ENCODE assay signal across 1 cellular context in the genomic region with DNA sequence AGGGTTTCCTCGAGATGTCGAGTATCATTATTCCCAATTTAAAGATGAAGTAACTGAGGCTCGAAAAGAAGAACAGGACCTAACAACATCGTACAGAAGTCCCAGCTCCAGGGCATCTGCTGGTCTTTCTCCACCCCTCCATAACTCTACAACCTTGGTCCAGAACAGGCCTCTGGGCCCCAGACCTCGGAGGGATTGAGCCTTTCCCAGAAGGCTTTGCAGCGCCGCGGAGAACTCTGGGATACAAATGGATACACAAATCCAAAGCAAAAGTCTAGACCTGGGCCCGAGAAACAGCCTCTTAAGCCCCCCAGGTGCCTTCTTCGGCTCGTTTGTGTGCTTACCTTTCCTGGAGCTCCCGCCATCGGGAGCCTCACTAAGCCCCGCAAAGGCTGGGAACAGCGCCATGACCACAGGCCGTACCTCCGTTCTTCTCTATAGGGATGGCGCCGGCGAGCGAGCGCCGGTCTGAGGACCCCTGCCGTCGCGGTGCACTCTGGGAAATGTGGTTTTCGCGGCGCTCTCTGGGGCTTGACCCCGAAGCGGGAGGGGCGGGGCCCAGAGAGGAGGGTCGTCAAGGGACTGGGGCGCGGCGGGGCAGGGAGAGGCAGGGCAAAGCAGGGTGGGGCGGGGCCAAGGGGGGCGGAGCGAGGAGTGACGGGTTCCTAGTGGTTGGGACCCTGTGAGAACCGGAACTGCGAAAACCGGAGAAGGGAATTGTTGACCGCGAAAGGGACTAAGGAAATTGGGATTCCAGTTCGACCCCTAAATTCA.
TF ChIP-seq lines count a peak whose summit lies in the region.

A gene with protein sequence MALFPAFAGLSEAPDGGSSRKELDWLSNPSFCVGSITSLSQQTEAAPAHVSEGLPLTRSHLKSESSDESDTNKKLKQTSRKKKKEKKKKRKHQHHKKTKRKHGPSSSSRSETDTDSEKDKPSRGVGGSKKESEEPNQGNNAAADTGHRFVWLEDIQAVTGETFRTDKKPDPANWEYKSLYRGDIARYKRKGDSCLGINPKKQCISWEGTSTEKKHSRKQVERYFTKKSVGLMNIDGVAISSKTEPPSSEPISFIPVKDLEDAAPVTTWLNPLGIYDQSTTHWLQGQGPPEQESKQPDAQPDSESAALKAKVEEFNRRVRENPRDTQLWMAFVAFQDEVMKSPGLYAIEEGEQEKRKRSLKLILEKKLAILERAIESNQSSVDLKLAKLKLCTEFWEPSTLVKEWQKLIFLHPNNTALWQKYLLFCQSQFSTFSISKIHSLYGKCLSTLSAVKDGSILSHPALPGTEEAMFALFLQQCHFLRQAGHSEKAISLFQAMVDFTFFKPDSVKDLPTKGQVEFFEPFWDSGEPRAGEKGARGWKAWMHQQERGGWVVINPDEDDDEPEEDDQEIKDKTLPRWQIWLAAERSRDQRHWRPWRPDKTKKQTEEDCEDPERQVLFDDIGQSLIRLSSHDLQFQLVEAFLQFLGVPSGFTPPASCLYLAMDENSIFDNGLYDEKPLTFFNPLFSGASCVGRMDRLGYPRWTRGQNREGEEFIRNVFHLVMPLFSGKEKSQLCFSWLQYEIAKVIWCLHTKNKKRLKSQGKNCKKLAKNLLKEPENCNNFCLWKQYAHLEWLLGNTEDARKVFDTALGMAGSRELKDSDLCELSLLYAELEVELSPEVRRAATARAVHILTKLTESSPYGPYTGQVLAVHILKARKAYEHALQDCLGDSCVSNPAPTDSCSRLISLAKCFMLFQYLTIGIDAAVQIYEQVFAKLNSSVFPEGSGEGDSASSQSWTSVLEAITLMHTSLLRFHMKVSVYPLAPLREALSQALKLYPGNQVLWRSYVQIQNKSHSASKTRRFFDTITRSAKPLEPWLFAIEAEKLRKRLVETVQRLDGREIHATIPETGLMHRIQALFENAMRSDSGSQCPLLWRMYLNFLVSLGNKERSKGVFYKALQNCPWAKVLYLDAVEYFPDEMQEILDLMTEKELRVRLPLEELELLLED (minus strand): TSS at position 445 of the 774 bp plus-strand sequence. CDS start 37 bp downstream, at position 408.

TF ChIP-seq in HepG2, 621 proteins besides CTCF, POLR2A, EP300 and RAD21 (continued from another document and continues in another):
- TF ChIP-seq HMGXB4 (CRISPR knock-in tag; IDR thresholded peaks at IDR 0.05; ENCODE audit: borderline replicate concordance in 1 of 2, low read depth in 1 of 2) (peak; percentile 43 to 69), HDAC1 (CRISPR knock-in tag; IDR thresholded peaks at IDR 0.05) (peak; percentile 60), ZMAT3 (CRISPR knock-in tag; conservative IDR thresholded peaks at IDR 0.05) (no peak; the same call in 1 of the 2 replicates), TBL1XR1 (IDR thresholded peaks at IDR 0.05; ENCODE audit: borderline replicate concordance, low read length, partially characterized antibody) (no peak), U2AF1 (optimal IDR thresholded peaks at IDR 0.05; ENCODE audit: low read depth, low read length) (no peak), ARNTL (CRISPR knock-in tag; IDR thresholded peaks at IDR 0.05) (no peak), SAP130 (CRISPR knock-in tag; IDR thresholded peaks at IDR 0.05; ENCODE audit: low read depth) (peak; percentile 74), RFX1 (IDR thresholded peaks at IDR 0.05) (no peak), PREB (CRISPR knock-in tag; IDR thresholded peaks at IDR 0.05) (no peak), HNRNPL (IDR thresholded peaks at IDR 0.05; ENCODE audit: low read depth, low read length) (no peak), GZF1 (CRISPR knock-in tag; IDR thresholded peaks at IDR 0.05) (no peak), SIX1 (CRISPR knock-in tag; IDR thresholded peaks at IDR 0.05; ENCODE audit: borderline replicate concordance) (peak; percentile 49; the same call in 1 of the 2 replicates), ZNF432 (CRISPR knock-in tag; IDR thresholded peaks at IDR 0.05; ENCODE audit: borderline replicate concordance) (no peak), TBX3 (IDR thresholded peaks at IDR 0.05; ENCODE audit: borderline replicate concordance) (no peak), PHF20 (CRISPR knock-in tag; IDR thresholded peaks at IDR 0.05) (peak; percentile 89), ZNF772 (CRISPR knock-in tag; IDR thresholded peaks at IDR 0.05) (no peak), KLF9 (CRISPR knock-in tag; IDR thresholded peaks at IDR 0.05; ENCODE audit: low read depth) (no peak), IKZF4 (CRISPR knock-in tag; IDR thresholded peaks at IDR 0.05; ENCODE audit: borderline replicate concordance, low read depth, not compliant biosample characterization) (no peak), KMT2A (CRISPR knock-in tag; IDR thresholded peaks at IDR 0.05) (peak; percentile 63; the same call in 1 of the 2 replicates), MYNN (CRISPR knock-in tag; IDR thresholded peaks at IDR 0.05; ENCODE audit: low read depth) (no peak), EZH2 (conservative IDR thresholded peaks at IDR 0.05; ENCODE audit: low read depth, low read length) (no peak), SALL1 (CRISPR knock-in tag; IDR thresholded peaks at IDR 0.05) (peak; percentile 66)
- TF ChIP-seq, protein P1, sequence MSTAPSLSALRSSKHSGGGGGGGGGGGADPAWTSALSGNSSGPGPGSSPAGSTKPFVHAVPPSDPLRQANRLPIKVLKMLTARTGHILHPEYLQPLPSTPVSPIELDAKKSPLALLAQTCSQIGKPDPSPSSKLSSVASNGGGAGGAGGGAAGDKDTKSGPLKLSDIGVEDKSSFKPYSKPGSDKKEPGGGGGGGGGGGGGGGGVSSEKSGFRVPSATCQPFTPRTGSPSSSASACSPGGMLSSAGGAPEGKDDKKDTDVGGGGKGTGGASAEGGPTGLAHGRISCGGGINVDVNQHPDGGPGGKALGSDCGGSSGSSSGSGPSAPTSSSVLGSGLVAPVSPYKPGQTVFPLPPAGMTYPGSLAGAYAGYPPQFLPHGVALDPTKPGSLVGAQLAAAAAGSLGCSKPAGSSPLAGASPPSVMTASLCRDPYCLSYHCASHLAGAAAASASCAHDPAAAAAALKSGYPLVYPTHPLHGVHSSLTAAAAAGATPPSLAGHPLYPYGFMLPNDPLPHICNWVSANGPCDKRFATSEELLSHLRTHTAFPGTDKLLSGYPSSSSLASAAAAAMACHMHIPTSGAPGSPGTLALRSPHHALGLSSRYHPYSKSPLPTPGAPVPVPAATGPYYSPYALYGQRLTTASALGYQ (CRISPR knock-in tag; IDR thresholded peaks at IDR 0.05) = no peak
- TF ChIP-seq, protein P2, sequence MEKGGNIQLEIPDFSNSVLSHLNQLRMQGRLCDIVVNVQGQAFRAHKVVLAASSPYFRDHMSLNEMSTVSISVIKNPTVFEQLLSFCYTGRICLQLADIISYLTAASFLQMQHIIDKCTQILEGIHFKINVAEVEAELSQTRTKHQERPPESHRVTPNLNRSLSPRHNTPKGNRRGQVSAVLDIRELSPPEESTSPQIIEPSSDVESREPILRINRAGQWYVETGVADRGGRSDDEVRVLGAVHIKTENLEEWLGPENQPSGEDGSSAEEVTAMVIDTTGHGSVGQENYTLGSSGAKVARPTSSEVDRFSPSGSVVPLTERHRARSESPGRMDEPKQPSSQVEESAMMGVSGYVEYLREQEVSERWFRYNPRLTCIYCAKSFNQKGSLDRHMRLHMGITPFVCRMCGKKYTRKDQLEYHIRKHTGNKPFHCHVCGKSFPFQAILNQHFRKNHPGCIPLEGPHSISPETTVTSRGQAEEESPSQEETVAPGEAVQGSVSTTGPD (CRISPR knock-in tag; IDR thresholded peaks at IDR 0.05) = no peak
- TF ChIP-seq, protein P3, sequence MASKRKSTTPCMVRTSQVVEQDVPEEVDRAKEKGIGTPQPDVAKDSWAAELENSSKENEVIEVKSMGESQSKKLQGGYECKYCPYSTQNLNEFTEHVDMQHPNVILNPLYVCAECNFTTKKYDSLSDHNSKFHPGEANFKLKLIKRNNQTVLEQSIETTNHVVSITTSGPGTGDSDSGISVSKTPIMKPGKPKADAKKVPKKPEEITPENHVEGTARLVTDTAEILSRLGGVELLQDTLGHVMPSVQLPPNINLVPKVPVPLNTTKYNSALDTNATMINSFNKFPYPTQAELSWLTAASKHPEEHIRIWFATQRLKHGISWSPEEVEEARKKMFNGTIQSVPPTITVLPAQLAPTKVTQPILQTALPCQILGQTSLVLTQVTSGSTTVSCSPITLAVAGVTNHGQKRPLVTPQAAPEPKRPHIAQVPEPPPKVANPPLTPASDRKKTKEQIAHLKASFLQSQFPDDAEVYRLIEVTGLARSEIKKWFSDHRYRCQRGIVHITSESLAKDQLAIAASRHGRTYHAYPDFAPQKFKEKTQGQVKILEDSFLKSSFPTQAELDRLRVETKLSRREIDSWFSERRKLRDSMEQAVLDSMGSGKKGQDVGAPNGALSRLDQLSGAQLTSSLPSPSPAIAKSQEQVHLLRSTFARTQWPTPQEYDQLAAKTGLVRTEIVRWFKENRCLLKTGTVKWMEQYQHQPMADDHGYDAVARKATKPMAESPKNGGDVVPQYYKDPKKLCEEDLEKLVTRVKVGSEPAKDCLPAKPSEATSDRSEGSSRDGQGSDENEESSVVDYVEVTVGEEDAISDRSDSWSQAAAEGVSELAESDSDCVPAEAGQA (IDR thresholded peaks at IDR 0.05; ENCODE audit: low read depth) = peak; percentile 73
- TF ChIP-seq, protein P3 (CRISPR knock-in tag; IDR thresholded peaks at IDR 0.05; ENCODE audit: borderline replicate concordance) = peak; percentile 74; the same call in 1 of the 2 replicates
